ENCODE assay signal across 11 cellular contexts in the genomic region with DNA sequence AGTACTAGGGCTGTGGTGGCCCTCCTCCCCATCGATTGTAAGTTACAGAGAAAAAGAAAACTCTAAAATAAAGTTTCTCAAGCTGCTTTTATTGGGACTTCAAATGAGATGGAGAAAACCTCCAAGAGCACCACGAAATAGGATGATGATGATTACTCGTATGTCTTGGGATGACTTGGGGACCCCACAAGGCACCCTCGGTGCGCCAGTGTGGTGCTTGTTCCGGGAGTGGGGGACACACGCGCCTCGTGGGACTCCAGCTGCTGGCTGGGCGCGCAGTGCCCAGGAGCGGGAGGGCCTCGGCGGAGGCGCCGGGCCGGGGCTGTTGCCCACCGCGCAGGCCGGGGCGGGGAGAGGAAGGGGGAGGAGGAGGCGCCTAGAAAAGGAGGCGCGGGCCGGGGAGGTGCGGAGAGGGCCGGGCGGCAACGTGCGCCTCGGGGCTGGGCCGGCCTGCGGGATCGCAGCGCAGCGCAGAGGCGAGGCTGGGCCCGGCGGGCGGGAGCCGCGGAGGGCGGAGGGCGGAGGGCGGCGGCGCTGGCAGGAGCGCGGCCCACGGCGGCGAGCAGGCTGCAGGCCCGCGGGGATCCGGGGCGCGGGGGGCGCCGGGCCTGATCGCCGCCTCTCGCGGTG. TPM values are rescaled to one million over a fixed set of nuclear protein-coding genes. Genes with fewer than 3 reads are reported as not detected.
DNase-seq lines count a peak whose midpoint lies in the region; ATAC-seq, FAIRE-seq and TF ChIP-seq lines count a peak whose summit lies in the region.
"Had no signal": no experiment of that assay in that cellular context is flagged by ENCODE, and none has a peak within 500 bp of the region (broad histone marks: within the 10 kb centered on the region; RNA-seq: fewer than 3 reads in every experiment).

A gene with protein sequence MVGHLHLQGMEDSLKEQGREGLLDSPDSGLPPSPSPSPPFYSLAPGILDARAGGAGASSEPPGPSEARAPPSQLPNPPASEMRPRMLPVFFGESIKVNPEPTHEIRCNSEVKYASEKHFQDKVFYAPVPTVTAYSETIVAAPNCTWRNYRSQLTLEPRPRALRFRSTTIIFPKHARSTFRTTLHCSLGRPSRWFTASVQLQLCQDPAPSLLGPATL (plus strand): TSS at position 408 of the 630 bp plus-strand sequence. CDS start 337 bp downstream, outside the sequence.

- peak within 1 kb of the TSS; percentile 30 for H2AFZ ChIP-seq in keratinocyte (ENCODE audit: control insufficient read depth, low read length)

- FAIRE-seq in keratinocyte (lab: Jason Lieb, UNC) (no peak), HTR-8/SVneo (lab: Jason Lieb, UNC) (no peak)
- FAIRE-seq: A204.1 had no signal

- peaks cover 14% of the 10 kb centered on the region for H3K4me1 ChIP-seq in keratinocyte (ENCODE audit: control insufficient read depth, extremely low read depth, insufficient read depth, low read length)

- H3K4me1 Mint-ChIP-seq in brain = peaks cover 46% of the 10 kb centered on the region
- H3K4me1 Mint-ChIP-seq in stimulated activated memory B cell treated with anti-CD40 and anti-IgM and Interleukin-4, amounts not matched to agents 10 μg/mL and 1 μg/mL and 100 μg/mL, for 72 hours = no peaks in the 10 kb centered on the region

- H3K27me3 ChIP-seq in keratinocyte (ENCODE audit: control insufficient read depth, extremely low read depth, insufficient read depth, low read length) = peaks cover 40% of the 10 kb centered on the region

- H3K9ac ChIP-seq in keratinocyte (ENCODE audit: control insufficient read depth, extremely low read depth, insufficient read depth, low read length) = peak within 1 kb of the TSS; percentile 15
- H3K9ac ChIP-seq: KMS-11 had no signal

- dilution Hi-C loops in keratinocyte (cut with MboI; ENCODE audit: extremely low pct_ligation_motif_present, low sequenced_read_pairs) = no loop called here

- H3K27ac Mint-ChIP-seq in brain = peak within 1 kb of the TSS in 4 of 5 experiments; percentile 75 to 88 (median 78)
- no peak within 1 kb of the TSS for H3K27ac Mint-ChIP-seq in stimulated activated memory B cell treated with anti-CD40 and anti-IgM and Interleukin-4, amounts not matched to agents 10 μg/mL and 1 μg/mL and 100 μg/mL, for 72 hours

- TF ChIP-seq CTCF in brain (conservative IDR thresholded peaks at IDR 0.05) = no peak
- TF ChIP-seq CTCF in keratinocyte (optimal IDR thresholded peaks at IDR 0.05 in 1 of 3, IDR thresholded peaks at IDR 0.05 in 1 of 3, conservative IDR thresholded peaks at IDR 0.05 in 1 of 3; ENCODE audit: extremely low read depth in 1 of 3, insufficient read depth in 2 of 3, low read length in 3 of 3) = no peak

- ATAC-seq in stimulated activated memory B cell treated with anti-CD40 and anti-IgM and Interleukin-4, amounts not matched to agents 10 μg/mL and 1 μg/mL and 100 μg/mL, for 72 hours = peak; percentile 4
- ATAC-seq in activated CD4-positive, CD25-positive, alpha-beta regulatory T cell treated with anti-CD3 and anti-CD28 coated beads, Interleukin-2, amount 50 U/mL, for 24 hours = no peak

- H3K27me3 Mint-ChIP-seq in brain = peaks cover 35% of the 10 kb centered on the region
- H3K27me3 Mint-ChIP-seq in stimulated activated memory B cell treated with anti-CD40 and anti-IgM and Interleukin-4, amounts not matched to agents 10 μg/mL and 1 μg/mL and 100 μg/mL, for 72 hours = peaks cover 73% of the 10 kb centered on the region

- H3K36me3 Mint-ChIP-seq in brain = peaks cover 3% of the 10 kb centered on the region
- H3K36me3 Mint-ChIP-seq in stimulated activated memory B cell treated with anti-CD40 and anti-IgM and Interleukin-4, amounts not matched to agents 10 μg/mL and 1 μg/mL and 100 μg/mL, for 72 hours = no peaks in the 10 kb centered on the region

- no peaks in the 10 kb centered on the region for H3K36me3 ChIP-seq in keratinocyte (ENCODE audit: control insufficient read depth in 2 of 2, extremely low read depth in 1 of 2, insufficient read depth in 2 of 2, low read length in 2 of 2)

- no peaks in the 10 kb centered on the region for H3K79me2 ChIP-seq in keratinocyte (ENCODE audit: control insufficient read depth, insufficient read depth, low read length)

- peak within 1 kb of the TSS; percentile 17 to 57 (median 51) for H3K4me3 ChIP-seq in keratinocyte (ENCODE audit: control insufficient read depth in 2 of 3, extremely low read depth in 1 of 3, insufficient read depth in 2 of 3, low read depth in 1 of 3, low read length in 3 of 3)

- peak within 1 kb of the TSS; percentile 75 for H3K4me2 ChIP-seq in keratinocyte (ENCODE audit: control insufficient read depth, extremely low read depth, insufficient read depth, low read depth, low read length)
- H3K4me2 ChIP-seq: KMS-11 had no signal

- no peaks in the 10 kb centered on the region for H3K9me1 ChIP-seq in keratinocyte (ENCODE audit: control insufficient read depth, extremely low read depth, insufficient read depth, low read length)

- H3K9me3 Mint-ChIP-seq in brain = peaks cover 0 to 11% (median 0%) of the 10 kb centered on the region in 5 experiments
- no peaks in the 10 kb centered on the region for H3K9me3 Mint-ChIP-seq in stimulated activated memory B cell treated with anti-CD40 and anti-IgM and Interleukin-4, amounts not matched to agents 10 μg/mL and 1 μg/mL and 100 μg/mL, for 72 hours

- H3K4me3 Mint-ChIP-seq in brain = peak within 1 kb of the TSS; percentile 83 to 91 (median 84)
- no peak within 1 kb of the TSS for H3K4me3 Mint-ChIP-seq in stimulated activated memory B cell treated with anti-CD40 and anti-IgM and Interleukin-4, amounts not matched to agents 10 μg/mL and 1 μg/mL and 100 μg/mL, for 72 hours

- H4K20me1 ChIP-seq in keratinocyte (ENCODE audit: control insufficient read depth, extremely low read depth, insufficient read depth, low read length) = no peaks in the 10 kb centered on the region

- H3K27ac ChIP-seq in keratinocyte (ENCODE audit: control insufficient read depth, insufficient read depth, low read length) = no peak within 1 kb of the TSS
- H3K27ac ChIP-seq: KMS-11 had no signal

- peak; percentile 2 for DNase-seq in NCI-H1105 treated with DMSO at 0.1 percent for 48 hours (lab: John Stamatoyannopoulos, UW)
- DNase-seq in NCI-H1105 (lab: John Stamatoyannopoulos, UW) = no peak
- no peak for DNase-seq in keratinocyte (ENCODE audit: low read depth, low spot score)
- no peak for DNase-seq in H4 (ENCODE audit: low spot score)
- DNase-seq in HTR-8/SVneo (ENCODE audit: insufficient read length, low spot score) = no peak

- no peaks in the 10 kb centered on the region for H3K9me3 ChIP-seq in keratinocyte (ENCODE audit: control insufficient read depth, low read depth, low read length)

RNA-seq across cellular contexts. Expression of the gene that starts here (rescaled TPM):
- polyA plus RNA-seq in brain (ENCODE audit: insufficient read depth, low read depth, low replicate concordance) = 1.5 TPM
- polyA plus RNA-seq in keratinocyte = 1.1 to 3.3 TPM (median 2.2 TPM) in 3 replicates
- not detected for polyA plus RNA-seq in keratinocyte (2011; ENCODE audit: low read depth)
- polyA plus RNA-seq in keratinocyte (2011; cell fraction: cytosol; rRNA removed) = 1.3 and 2.6 TPM in 2 replicates
- polyA plus RNA-seq in keratinocyte (2011; cell fraction: nucleus; rRNA removed) = 1.0 and 2.8 TPM in 2 replicates
- 4.2 TPM in 1 of 2 replicates, not detected in the other for polyA plus RNA-seq in keratinocyte (2012; ENCODE audit: low replicate concordance)
- polyA minus RNA-seq in keratinocyte = 0.93 to 5.9 TPM (median 1.5 TPM) in 3 replicates
- 5.4 TPM for polyA minus RNA-seq in keratinocyte (2011; cell fraction: cytosol; rRNA and poly(A)+ RNA removed)
- 0.42 and 2.3 TPM in 2 replicates for polyA minus RNA-seq in keratinocyte (2011; cell fraction: nucleus; rRNA and poly(A)+ RNA removed)
- total RNA-seq in H4 (2014; rRNA removed; shearing (Covaris generic)) = not detected in 2 replicates
- total RNA-seq: T-helper 2 cell treated with Interferon-gamma antibody and Interleukin-4, amounts not matched to agents 100 ng/mL and 5 ng/mL, for 36 hours had no signal
